In genomic region chr3:165827883-165828282, GRCh38 we compare ENCODE assay signal across 25 cellular contexts. TPM values are rescaled to one million over a fixed set of nuclear protein-coding genes. Genes with fewer than 3 reads are reported as not detected.
"Had no signal": no experiment of that assay in that cellular context is flagged by ENCODE, and none has a peak within 500 bp of the region (broad histone marks: within the 10 kb centered on the region; RNA-seq: fewer than 3 reads in every experiment).

No MANE protein-coding gene starts in this region.

- H3K9me3 ChIP-seq: lower lobe of right lung, tibial nerve had no signal

- H3K4me1 ChIP-seq: left lung, lower lobe of right lung, neural progenitor cell, parathyroid adenoma, psoas muscle, tibial nerve had no signal

- DNase-seq: activated CD4-positive, alpha-beta T cell treated with anti-CD3 and anti-CD28 coated beads for 4 hours; activated CD4-positive, alpha-beta T cell treated with anti-CD3 and anti-CD28 coated beads, Interleukin-2, amount 50 U/mL, for 4 hours; activated CD4-positive, CD25-positive, alpha-beta regulatory T cell; activated CD8-positive, alpha-beta memory T cell treated with anti-CD3 and anti-CD28 coated beads for 24 hours; activated gamma-delta T cell; activated naive CD4-positive, alpha-beta T cell treated with anti-CD3 and anti-CD28 coated beads, Interleukin-2, amount 50 U/mL, for 16 hours; amniotic stem cell; caudate nucleus; endodermal cell; foreskin fibroblast; head of caudate nucleus; hippocampal formation; kidney glomerular epithelial cell; left lung; lower lobe of right lung; mesenchymal stem cell; naive thymus-derived CD8-positive, alpha-beta T cell; occipital lobe; psoas muscle; stimulated activated CD4-positive, alpha-beta T cell treated with anti-CD3 and anti-CD28 coated beads, Interleukin-15, amount 100 ng/mL, for 24 hours; stimulated activated naive CD4-positive, alpha-beta T cell treated with Interleukin-2 at 50 U/mL for 16 hours had no signal

- H3K4me3 ChIP-seq: left lung, lower lobe of right lung, neural progenitor cell, psoas muscle, tibial nerve had no signal

- H3K79me2 ChIP-seq: parathyroid adenoma had no signal

- H3K27ac ChIP-seq: left lung, lower lobe of right lung, neural progenitor cell, parathyroid adenoma, psoas muscle, tibial nerve had no signal

- H2AFZ ChIP-seq: neural progenitor cell, parathyroid adenoma had no signal

- H3K4me2 ChIP-seq: neural progenitor cell had no signal

- H3K27me3 ChIP-seq: left lung, neural progenitor cell, tibial nerve had no signal

- ATAC-seq: esophagus mucosa; left lung; lower lobe of right lung; naive thymus-derived CD8-positive, alpha-beta T cell; psoas muscle had no signal

- H3K9ac ChIP-seq: neural progenitor cell, parathyroid adenoma had no signal

- H3K36me3 ChIP-seq: left lung, lower lobe of right lung, neural progenitor cell, tibial nerve had no signal

RNA-seq across cellular contexts. Expression of gene BCHE, which starts 9.3 kb away (rescaled TPM):
- total RNA-seq: naive thymus-derived CD8-positive, alpha-beta T cell had no signal
